Comparison of ENCODE assay signal across 8 cellular contexts in genomic region chr19:2602391-2603181, GRCh38.
A peak's percentile ranks its signal among the peaks of the same experiment; 100 is the strongest.
DNase-seq lines count a peak whose midpoint lies in the region; ATAC-seq, FAIRE-seq and TF ChIP-seq lines count a peak whose summit lies in the region.

No MANE protein-coding gene starts in this region.

- H3K4me3 Mint-ChIP-seq in astrocyte (ENCODE audit: unreplicated experiment), result peak overlapping the region; percentile 8

- peak overlapping the region; percentile 79 for H2AFZ ChIP-seq in astrocyte (ENCODE audit: low read depth, low read length)

- no peaks in the 10 kb centered on the region for H3K27me3 ChIP-seq in astrocyte (ENCODE audit: insufficient read depth, low read length)
- H3K27me3 ChIP-seq in rectal smooth muscle tissue (ENCODE audit: control insufficient read depth, insufficient read depth, low read length), result no peaks in the 10 kb centered on the region

- no peak for TF ChIP-seq CTCF in astrocyte (IDR thresholded peaks at IDR 0.05; ENCODE audit: insufficient read depth, low read depth, low read length)

- H3K4me2 ChIP-seq in astrocyte (ENCODE audit: low read length), result peak overlapping the region; percentile 79

- peaks cover 3% of the 10 kb centered on the region for H3K9me3 Mint-ChIP-seq in astrocyte (ENCODE audit: unreplicated experiment)

- H3K27ac ChIP-seq in astrocyte (ENCODE audit: low read depth, low read length) (peak overlapping the region; percentile 29), rectal smooth muscle tissue (ENCODE audit: low read depth, low read length) (peak overlapping the region; percentile 93)

- peak overlapping the region; percentile 81 for H3K27ac Mint-ChIP-seq in astrocyte (ENCODE audit: unreplicated experiment)

- H3K9ac ChIP-seq in ES-I3 (ENCODE audit: low read depth, low read length) (peak overlapping the region; percentile 51; the same call in 1 of the 2 replicates), astrocyte (ENCODE audit: low read length) (peak overlapping the region; percentile 25), rectal smooth muscle tissue (ENCODE audit: low read length) (no peak overlapping the region)

- H3K9me3 ChIP-seq in ES-I3 (ENCODE audit: control insufficient read depth, insufficient read depth, low read length) (no peaks in the 10 kb centered on the region), astrocyte (ENCODE audit: insufficient read depth, low read depth, low read length) (no peaks in the 10 kb centered on the region)

- peak; percentile 81 for FAIRE-seq in astrocyte (lab: Jason Lieb, UNC)

- H3K36me3 ChIP-seq in ES-I3 (ENCODE audit: insufficient read depth, low read length) (no peaks in the 10 kb centered on the region), astrocyte (ENCODE audit: insufficient read depth, low read length) (no peaks in the 10 kb centered on the region), rectal smooth muscle tissue (ENCODE audit: control insufficient read depth, insufficient read depth, low read length) (no peaks in the 10 kb centered on the region)

- no peaks in the 10 kb centered on the region for H3K79me2 ChIP-seq in astrocyte (ENCODE audit: insufficient read depth, low read length)

- H3K27me3 Mint-ChIP-seq in astrocyte (ENCODE audit: low read depth, unreplicated experiment), result no peaks in the 10 kb centered on the region

- H4K20me1 ChIP-seq in astrocyte (ENCODE audit: insufficient read depth, low read length), result no peaks in the 10 kb centered on the region

- H3K4me3 ChIP-seq in astrocyte (ENCODE audit: insufficient read depth, low read depth, low read length) (no peak overlapping the region), rectal smooth muscle tissue (ENCODE audit: low read length) (peak overlapping the region; percentile 41)

- DNase-seq in astrocyte (ENCODE audit: low read depth) (peak; percentile 96), hepatic stellate cell (ENCODE audit: low spot score) (peak; percentile 84), NCI-H1048 (lab: John Stamatoyannopoulos, UW) (no peak)
- DNase-seq in activated CD8-positive, alpha-beta memory T cell treated with anti-CD3 and anti-CD28 coated beads for 24 hours, result no peak
- no peak for DNase-seq in stimulated activated naive CD4-positive, alpha-beta T cell (lab: John Stamatoyannopoulos, UW)

- H3K4me1 ChIP-seq in ES-I3 (ENCODE audit: insufficient read depth, low read length) (no peaks in the 10 kb centered on the region; the same call in 1 of the 2 replicates), astrocyte (ENCODE audit: insufficient read depth, low read length) (peaks cover 19% of the 10 kb centered on the region), rectal smooth muscle tissue (ENCODE audit: control insufficient read depth, insufficient read depth, low read length) (peaks cover 9% of the 10 kb centered on the region)

- peaks cover 12% of the 10 kb centered on the region for H3K4me1 Mint-ChIP-seq in astrocyte (ENCODE audit: low read depth, unreplicated experiment)

- H3K36me3 Mint-ChIP-seq in astrocyte (ENCODE audit: low read depth, unreplicated experiment), result no peaks in the 10 kb centered on the region

- no peak for ATAC-seq in GM19328 (IDR thresholded peaks at IDR 0.05; ENCODE audit: unreplicated experiment)

Comparison
In these comparisons a context has a peak if more than half of its experiments do, and no peak if none do; other contexts are left out.
1. DNase-seq: peak in astrocyte (single experiment) and hepatic stellate cell (single experiment); none in NCI-H1048 (single experiment), activated CD8-positive, alpha-beta memory T cell treated with anti-CD3 and anti-CD28 coated beads for 24 hours (single experiment) and stimulated activated naive CD4-positive, alpha-beta T cell (0 of 6).